Comparison of ENCODE assay signal across 8 cellular contexts in genomic region chr15:68829068-68829467, GRCh38. TPM values are rescaled to one million over a fixed set of nuclear protein-coding genes. Genes with fewer than 3 reads are reported as not detected.
DNase-seq lines count a peak whose midpoint lies in the region; ATAC-seq and TF ChIP-seq lines count a peak whose summit lies in the region.

No MANE protein-coding gene starts in this region.

- no peak for TF ChIP-seq EP300 in transverse colon (IDR thresholded peaks at IDR 0.05; ENCODE audit: low read depth)

- H3K4me3 ChIP-seq in transverse colon = no peak overlapping the region

- H3K4me1 ChIP-seq in transverse colon = no peaks in the 10 kb centered on the region

- no peaks in the 10 kb centered on the region for H3K36me3 ChIP-seq in transverse colon

- peak; percentile 74 for ATAC-seq in HG03097 (IDR thresholded peaks at IDR 0.05; ENCODE audit: low FRiP score, unreplicated experiment)
- peak; percentile 70 to 86 for ATAC-seq in activated naive CD4-positive, alpha-beta T cell treated with anti-CD3 and anti-CD28 coated beads, Interleukin-2, amount 50 U/mL, for 72 hours
- ATAC-seq in HG02870 (IDR thresholded peaks at IDR 0.05; ENCODE audit: unreplicated experiment) = no peak

- no peaks in the 10 kb centered on the region for H3K4me1 Mint-ChIP-seq in immature natural killer cell

- peak; percentile 57 for DNase-seq in G401 (ENCODE audit: low spot score)
- DNase-seq in activated naive CD4-positive, alpha-beta T cell treated with anti-CD3 and anti-CD28 coated beads, Interleukin-2, amount 50 U/mL, for 72 hours (ENCODE audit: low spot score in 2 of 2) = no peak
- peak; percentile 24 to 37 (median 35) for DNase-seq in immature natural killer cell
- no peak for DNase-seq in transverse colon
- DNase-seq in DMS153 (lab: John Stamatoyannopoulos, UW) = no peak
- DNase-seq in hepatic stellate cell (ENCODE audit: low spot score) = no peak

- H3K27me3 ChIP-seq in transverse colon = peaks cover 12% of the 10 kb centered on the region

- no peak for TF ChIP-seq POLR2A in transverse colon (IDR thresholded peaks at IDR 0.05)

- intact Hi-C loops in transverse colon (cut with DNase I; ENCODE audit: low total_unique reads) = no loop called here

- in situ Hi-C loops in G401 (cut with HindIII; ENCODE audit: low sequenced_read_pairs) (no loop called here), transverse colon (cut with MboI; ENCODE audit: low pct_ligation_motif_present in 1 of 4, low pct_unique_long_range_greater_than_20kb in 1 of 4, low sequenced_read_pairs in 3 of 4) (no loop called here)

- no peaks in the 10 kb centered on the region for H3K36me3 Mint-ChIP-seq in activated naive CD4-positive, alpha-beta T cell treated with anti-CD3 and anti-CD28 coated beads, Interleukin-2, amount 50 U/mL, for 72 hours
- peaks cover 0 to under 1% (median 0%) of the 10 kb centered on the region in 3 donors for H3K36me3 Mint-ChIP-seq in immature natural killer cell

- H3K27ac Mint-ChIP-seq in activated naive CD4-positive, alpha-beta T cell treated with anti-CD3 and anti-CD28 coated beads, Interleukin-2, amount 50 U/mL, for 72 hours = no peak overlapping the region
- H3K27ac Mint-ChIP-seq in immature natural killer cell = no peak overlapping the region

- peaks cover 0 to under 1% of the 10 kb centered on the region in 2 donors for H3K9me3 Mint-ChIP-seq in activated naive CD4-positive, alpha-beta T cell treated with anti-CD3 and anti-CD28 coated beads, Interleukin-2, amount 50 U/mL, for 72 hours
- H3K9me3 Mint-ChIP-seq in immature natural killer cell = peaks cover 0 to 1% (median 0%) of the 10 kb centered on the region in 6 donors

- TF ChIP-seq CTCF in transverse colon (IDR thresholded peaks at IDR 0.05) = peak; percentile 31 to 45 (median 45)

- no peak overlapping the region for H3K27ac ChIP-seq in transverse colon

- peaks cover 0 to 10% (median 6%) of the 10 kb centered on the region in 3 donors for H3K27me3 Mint-ChIP-seq in immature natural killer cell (ENCODE audit: low read depth in 3 of 3)

- H3K4me3 Mint-ChIP-seq in immature natural killer cell = no peak overlapping the region

- H3K9me3 ChIP-seq in transverse colon = no peaks in the 10 kb centered on the region

RNA-seq across cellular contexts. Expression of gene ANP32A, which starts 8.4 kb away (rescaled TPM):
- total RNA-seq in G401 (2014; rRNA removed; shearing (Covaris generic)) = 35.3 and 124 TPM in 2 replicates
- total RNA-seq in activated naive CD4-positive, alpha-beta T cell treated with anti-CD3 and anti-CD28 coated beads, Interleukin-2, amount 50 U/mL, for 72 hours = 100 to 1,000 TPM; 136 to 237 TPM
- 100 to 1,000 TPM in 1 of 3 donors, 10 to 100 TPM in 2; 76.3 to 147 (median 85.2) TPM for polyA plus RNA-seq in immature natural killer cell
- total RNA-seq in transverse colon = 10 to 100 TPM; 23.9 to 92.7 (median 69.4) TPM

Comparison
In these comparisons a context has a peak if more than half of its experiments do, and no peak if none do; other contexts are left out.
1. DNase-seq: peak in G401 (single experiment) and immature natural killer cell (3 of 3); none in activated naive CD4-positive, alpha-beta T cell treated with anti-CD3 and anti-CD28 coated beads, Interleukin-2, amount 50 U/mL, for 72 hours (0 of 2), transverse colon (single experiment), DMS153 (single experiment) and hepatic stellate cell (single experiment).